ENCODE assay signal across 21 cellular contexts in the genomic region with DNA sequence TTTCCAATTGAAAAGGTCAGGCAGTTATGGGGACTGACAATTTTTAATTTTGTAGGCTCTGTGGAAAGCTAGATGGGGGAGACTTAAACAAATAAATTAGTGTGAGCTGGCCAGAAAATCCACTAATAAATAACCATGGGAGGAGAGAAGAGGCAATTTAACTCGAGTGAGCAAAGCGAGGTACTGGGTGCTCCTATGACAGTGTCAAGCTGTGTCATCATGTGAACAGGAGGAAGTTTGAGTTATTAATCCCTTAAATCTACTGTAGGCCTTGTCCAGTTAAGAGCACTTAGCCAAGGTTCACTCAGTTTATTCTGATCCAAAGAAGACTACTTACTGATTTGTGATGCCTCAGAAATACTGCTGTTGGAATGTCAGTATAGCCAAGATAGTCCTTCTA.
"Had no signal": no experiment of that assay in that cellular context is flagged by ENCODE, and none has a peak within 500 bp of the region (broad histone marks: within the 10 kb centered on the region; RNA-seq: fewer than 3 reads in every experiment).

No MANE protein-coding gene starts in this region.

- ATAC-seq: Panc1, PC-3, T-cell had no signal

- H3K4me3 ChIP-seq: MG63 had no signal

- H3K27me3 ChIP-seq: MG63 had no signal

- H3K9me3 ChIP-seq: SK-N-SH had no signal

- H3K27ac ChIP-seq: HL-60, RWPE1 had no signal

- FAIRE-seq: HTR-8/SVneo had no signal

- H3K36me3 ChIP-seq: MG63 had no signal

- DNase-seq: KBM-7, MG63, NCI-H1092, NCI-H1105 treated with DMSO at 0.1 percent for 48 hours, NCI-H1417 treated with DMSO at 0.1 percent for 48 hours, NCI-H146, NCI-H1694 treated with DMSO at 0.1 percent for 48 hours, NCI-H1930, NCI-H2107, NCI-H2227 treated with DMSO at 0.1 percent for 48 hours, NCI-H526, NCI-H774, PC-3, SHP77, SK-N-SH, SW 1271, T-cell had no signal
